In genomic region chr2:156341482-156342251, GRCh38 we compare ENCODE assay signal across 1 cellular context.
TF ChIP-seq lines count a peak whose summit lies in the region.

No MANE protein-coding gene starts in this region.

TF ChIP-seq in GM12878, 131 proteins besides CTCF, POLR2A, EP300 and RAD21 (continued from another document and continues in another):
- TF ChIP-seq, protein P1, sequence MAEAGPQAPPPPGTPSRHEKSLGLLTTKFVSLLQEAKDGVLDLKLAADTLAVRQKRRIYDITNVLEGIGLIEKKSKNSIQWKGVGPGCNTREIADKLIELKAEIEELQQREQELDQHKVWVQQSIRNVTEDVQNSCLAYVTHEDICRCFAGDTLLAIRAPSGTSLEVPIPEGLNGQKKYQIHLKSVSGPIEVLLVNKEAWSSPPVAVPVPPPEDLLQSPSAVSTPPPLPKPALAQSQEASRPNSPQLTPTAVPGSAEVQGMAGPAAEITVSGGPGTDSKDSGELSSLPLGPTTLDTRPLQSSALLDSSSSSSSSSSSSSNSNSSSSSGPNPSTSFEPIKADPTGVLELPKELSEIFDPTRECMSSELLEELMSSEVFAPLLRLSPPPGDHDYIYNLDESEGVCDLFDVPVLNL (IDR thresholded peaks at IDR 0.05; ENCODE audit: low read depth, low read length) = no peak
- TF ChIP-seq BMI1 (IDR thresholded peaks at IDR 0.05; ENCODE audit: borderline replicate concordance) (no peak), ATF7 (IDR thresholded peaks at IDR 0.05; ENCODE audit: low read depth) (0 out of 2 replicates have a peak, but pooled peaks have one; percentile 25), USF2 (IDR thresholded peaks at IDR 0.05; ENCODE audit: borderline replicate concordance, low read depth, low read length) (no peak), MLLT1 (IDR thresholded peaks at IDR 0.05) (no peak; the same call in 1 of the 2 replicates), CUX1 (IDR thresholded peaks at IDR 0.05; ENCODE audit: insufficient replicate concordance, low read depth, low read length) (no peak), BACH1 (IDR thresholded peaks at IDR 0.05; ENCODE audit: borderline replicate concordance) (peak; percentile 6; the same call in 1 of the 2 replicates), NR2F1 (conservative IDR thresholded peaks at IDR 0.05) (no peak), BCL11A (IDR thresholded peaks at IDR 0.05; ENCODE audit: low read depth, low read length) (0 out of 2 replicates have a peak, but pooled peaks have one; percentile 6), PAX5 (IDR thresholded peaks at IDR 0.05; ENCODE audit: borderline replicate concordance, low read depth, low read length) (peak; percentile 57; the same call in 1 of the 2 replicates), MEF2B (IDR thresholded peaks at IDR 0.05; ENCODE audit: partially characterized antibody, poor library complexity, severe bottlenecking) (peak; percentile 43), POLR2AphosphoS5 (IDR thresholded peaks at IDR 0.05; ENCODE audit: low read length) (peak; percentile 84), HSF1 (IDR thresholded peaks at IDR 0.05; ENCODE audit: low read depth, low read length) (no peak), CREB1 (IDR thresholded peaks at IDR 0.05; ENCODE audit: low read depth) (peak; percentile 28; the same call in 1 of the 2 replicates), TAF1 (IDR thresholded peaks at IDR 0.05; ENCODE audit: borderline replicate concordance, low read depth, low read length) (peak; percentile 77; the same call in 1 of the 2 replicates), IKZF1 (conservative IDR thresholded peaks at IDR 0.05) (peak; percentile 91), SMC3 (IDR thresholded peaks at IDR 0.05; ENCODE audit: borderline replicate concordance, low read length) (no peak), SREBF2 (IDR thresholded peaks at IDR 0.05; ENCODE audit: low read length) (no peak), ETV6 (conservative IDR thresholded peaks at IDR 0.05 in 1 of 2, IDR thresholded peaks at IDR 0.05 in 1 of 2; ENCODE audit: borderline replicate concordance in 1 of 2, low read depth in 1 of 2) (0 out of 4 replicates have a peak, but pooled peaks of 1 of the 2 experiments have one; percentile 35), KDM1A (IDR thresholded peaks at IDR 0.05; ENCODE audit: borderline replicate concordance) (no peak), EGR1 (IDR thresholded peaks at IDR 0.05; ENCODE audit: borderline replicate concordance in 1 of 2, low read depth in 2 of 2, low read length in 2 of 2) (peak in 1 of 2 experiments; percentile 97; a peak in 2 of 3 replicates), MTA2 (IDR thresholded peaks at IDR 0.05; ENCODE audit: low read depth) (peak; percentile 43; the same call in 1 of the 2 replicates), ZNF274 (IDR thresholded peaks at IDR 0.05; ENCODE audit: insufficient read depth, insufficient read length) (no peak), WRNIP1 (IDR thresholded peaks at IDR 0.05; ENCODE audit: borderline replicate concordance, low read depth, low read length) (no peak), KLF5 (IDR thresholded peaks at IDR 0.05; ENCODE audit: partially characterized antibody) (no peak), CBX5 (IDR thresholded peaks at IDR 0.05; ENCODE audit: low read depth) (peak; percentile 63), TCF7 (IDR thresholded peaks at IDR 0.05; ENCODE audit: borderline replicate concordance) (no peak), NFIC (IDR thresholded peaks at IDR 0.05; ENCODE audit: low read depth, low read length) (peak; percentile 49; the same call in 1 of the 2 replicates), EZH2 (IDR thresholded peaks at IDR 0.05; ENCODE audit: borderline replicate concordance, control insufficient read depth, low read depth, low read length) (no peak), CBFB (IDR thresholded peaks at IDR 0.05; ENCODE audit: low read depth) (peak; percentile 16; the same call in 1 of the 2 replicates), CHD4 (IDR thresholded peaks at IDR 0.05) (no peak), STAT3 (IDR thresholded peaks at IDR 0.05; ENCODE audit: low read depth, low read length) (no peak), PAX8 (IDR thresholded peaks at IDR 0.05) (no peak), PML (IDR thresholded peaks at IDR 0.05; ENCODE audit: low read length) (peak; percentile 33; the same call in 1 of the 2 replicates), SUPT20H (IDR thresholded peaks at IDR 0.05; ENCODE audit: borderline replicate concordance, control insufficient read depth, low read depth, low read length) (no peak)
- TF ChIP-seq, protein P2, sequence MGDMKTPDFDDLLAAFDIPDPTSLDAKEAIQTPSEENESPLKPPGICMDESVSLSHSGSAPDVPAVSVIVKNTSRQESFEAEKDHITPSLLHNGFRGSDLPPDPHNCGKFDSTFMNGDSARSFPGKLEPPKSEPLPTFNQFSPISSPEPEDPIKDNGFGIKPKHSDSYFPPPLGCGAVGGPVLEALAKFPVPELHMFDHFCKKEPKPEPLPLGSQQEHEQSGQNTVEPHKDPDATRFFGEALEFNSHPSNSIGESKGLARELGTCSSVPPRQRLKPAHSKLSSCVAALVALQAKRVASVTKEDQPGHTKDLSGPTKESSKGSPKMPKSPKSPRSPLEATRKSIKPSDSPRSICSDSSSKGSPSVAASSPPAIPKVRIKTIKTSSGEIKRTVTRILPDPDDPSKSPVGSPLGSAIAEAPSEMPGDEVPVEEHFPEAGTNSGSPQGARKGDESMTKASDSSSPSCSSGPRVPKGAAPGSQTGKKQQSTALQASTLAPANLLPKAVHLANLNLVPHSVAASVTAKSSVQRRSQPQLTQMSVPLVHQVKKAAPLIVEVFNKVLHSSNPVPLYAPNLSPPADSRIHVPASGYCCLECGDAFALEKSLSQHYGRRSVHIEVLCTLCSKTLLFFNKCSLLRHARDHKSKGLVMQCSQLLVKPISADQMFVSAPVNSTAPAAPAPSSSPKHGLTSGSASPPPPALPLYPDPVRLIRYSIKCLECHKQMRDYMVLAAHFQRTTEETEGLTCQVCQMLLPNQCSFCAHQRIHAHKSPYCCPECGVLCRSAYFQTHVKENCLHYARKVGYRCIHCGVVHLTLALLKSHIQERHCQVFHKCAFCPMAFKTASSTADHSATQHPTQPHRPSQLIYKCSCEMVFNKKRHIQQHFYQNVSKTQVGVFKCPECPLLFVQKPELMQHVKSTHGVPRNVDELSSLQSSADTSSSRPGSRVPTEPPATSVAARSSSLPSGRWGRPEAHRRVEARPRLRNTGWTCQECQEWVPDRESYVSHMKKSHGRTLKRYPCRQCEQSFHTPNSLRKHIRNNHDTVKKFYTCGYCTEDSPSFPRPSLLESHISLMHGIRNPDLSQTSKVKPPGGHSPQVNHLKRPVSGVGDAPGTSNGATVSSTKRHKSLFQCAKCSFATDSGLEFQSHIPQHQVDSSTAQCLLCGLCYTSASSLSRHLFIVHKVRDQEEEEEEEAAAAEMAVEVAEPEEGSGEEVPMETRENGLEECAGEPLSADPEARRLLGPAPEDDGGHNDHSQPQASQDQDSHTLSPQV (IDR thresholded peaks at IDR 0.05) = no peak
- TF ChIP-seq, protein P3, sequence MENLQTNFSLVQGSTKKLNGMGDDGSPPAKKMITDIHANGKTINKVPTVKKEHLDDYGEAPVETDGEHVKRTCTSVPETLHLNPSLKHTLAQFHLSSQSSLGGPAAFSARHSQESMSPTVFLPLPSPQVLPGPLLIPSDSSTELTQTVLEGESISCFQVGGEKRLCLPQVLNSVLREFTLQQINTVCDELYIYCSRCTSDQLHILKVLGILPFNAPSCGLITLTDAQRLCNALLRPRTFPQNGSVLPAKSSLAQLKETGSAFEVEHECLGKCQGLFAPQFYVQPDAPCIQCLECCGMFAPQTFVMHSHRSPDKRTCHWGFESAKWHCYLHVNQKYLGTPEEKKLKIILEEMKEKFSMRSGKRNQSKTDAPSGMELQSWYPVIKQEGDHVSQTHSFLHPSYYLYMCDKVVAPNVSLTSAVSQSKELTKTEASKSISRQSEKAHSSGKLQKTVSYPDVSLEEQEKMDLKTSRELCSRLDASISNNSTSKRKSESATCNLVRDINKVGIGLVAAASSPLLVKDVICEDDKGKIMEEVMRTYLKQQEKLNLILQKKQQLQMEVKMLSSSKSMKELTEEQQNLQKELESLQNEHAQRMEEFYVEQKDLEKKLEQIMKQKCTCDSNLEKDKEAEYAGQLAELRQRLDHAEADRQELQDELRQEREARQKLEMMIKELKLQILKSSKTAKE (IDR thresholded peaks at IDR 0.05; ENCODE audit: low read depth, poor library complexity, severe bottlenecking) = no peak
- TF ChIP-seq, protein P4, sequence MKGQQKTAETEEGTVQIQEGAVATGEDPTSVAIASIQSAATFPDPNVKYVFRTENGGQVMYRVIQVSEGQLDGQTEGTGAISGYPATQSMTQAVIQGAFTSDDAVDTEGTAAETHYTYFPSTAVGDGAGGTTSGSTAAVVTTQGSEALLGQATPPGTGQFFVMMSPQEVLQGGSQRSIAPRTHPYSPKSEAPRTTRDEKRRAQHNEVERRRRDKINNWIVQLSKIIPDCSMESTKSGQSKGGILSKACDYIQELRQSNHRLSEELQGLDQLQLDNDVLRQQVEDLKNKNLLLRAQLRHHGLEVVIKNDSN (IDR thresholded peaks at IDR 0.05; ENCODE audit: borderline replicate concordance, extremely low read length, insufficient read depth, low read depth, low read length) = peak; percentile 9
- TF ChIP-seq, protein P5, sequence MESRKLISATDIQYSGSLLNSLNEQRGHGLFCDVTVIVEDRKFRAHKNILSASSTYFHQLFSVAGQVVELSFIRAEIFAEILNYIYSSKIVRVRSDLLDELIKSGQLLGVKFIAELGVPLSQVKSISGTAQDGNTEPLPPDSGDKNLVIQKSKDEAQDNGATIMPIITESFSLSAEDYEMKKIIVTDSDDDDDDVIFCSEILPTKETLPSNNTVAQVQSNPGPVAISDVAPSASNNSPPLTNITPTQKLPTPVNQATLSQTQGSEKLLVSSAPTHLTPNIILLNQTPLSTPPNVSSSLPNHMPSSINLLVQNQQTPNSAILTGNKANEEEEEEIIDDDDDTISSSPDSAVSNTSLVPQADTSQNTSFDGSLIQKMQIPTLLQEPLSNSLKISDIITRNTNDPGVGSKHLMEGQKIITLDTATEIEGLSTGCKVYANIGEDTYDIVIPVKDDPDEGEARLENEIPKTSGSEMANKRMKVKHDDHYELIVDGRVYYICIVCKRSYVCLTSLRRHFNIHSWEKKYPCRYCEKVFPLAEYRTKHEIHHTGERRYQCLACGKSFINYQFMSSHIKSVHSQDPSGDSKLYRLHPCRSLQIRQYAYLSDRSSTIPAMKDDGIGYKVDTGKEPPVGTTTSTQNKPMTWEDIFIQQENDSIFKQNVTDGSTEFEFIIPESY (IDR thresholded peaks at IDR 0.05) = no peak
